20 cellular contexts compared by ENCODE assay signal in the genomic region with DNA sequence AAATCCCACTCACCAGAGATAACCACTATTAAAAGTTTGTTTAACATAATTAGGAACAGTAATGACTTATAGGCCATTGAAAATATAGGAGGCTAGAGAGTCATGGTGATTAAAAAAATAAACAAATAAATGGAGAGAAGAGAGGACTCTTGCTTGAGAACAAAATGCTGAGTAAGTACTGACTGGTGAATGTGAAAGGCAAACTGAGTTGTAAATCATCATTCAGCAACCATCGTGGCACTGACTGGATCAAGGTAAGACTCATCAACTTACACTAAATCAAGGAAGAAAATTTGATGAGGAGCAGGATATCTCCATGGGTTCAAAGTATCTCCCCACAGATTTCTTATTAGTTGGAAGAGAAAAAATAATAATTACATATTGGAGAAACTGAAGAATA. TPM values are rescaled to one million over a fixed set of nuclear protein-coding genes. Genes with fewer than 3 reads are reported as not detected.
A peak's percentile ranks its signal among the peaks of the same experiment; 100 is the strongest.
DNase-seq lines count a peak whose midpoint lies in the region; ATAC-seq, FAIRE-seq and TF ChIP-seq lines count a peak whose summit lies in the region.
"Had no signal": no experiment of that assay in that cellular context is flagged by ENCODE, and none has a peak within 500 bp of the region (broad histone marks: within the 10 kb centered on the region; RNA-seq: fewer than 3 reads in every experiment).

No MANE protein-coding gene starts in this region.

- TF ChIP-seq EP300 in gastroesophageal sphincter (IDR thresholded peaks at IDR 0.05), result no peak

- no peaks in the 10 kb centered on the region for H4K20me1 ChIP-seq in PC-3 (ENCODE audit: low read length)
- H4K20me1 ChIP-seq: BLaER1 had no signal

- H3K27ac ChIP-seq in PC-3 (ENCODE audit: low read length) (no peak overlapping the region), gastroesophageal sphincter (no peak overlapping the region)
- H3K27ac ChIP-seq: BLaER1, C4-2B had no signal

- intact Hi-C loops in PC-3 (cut with micrococcal nuclease), result no loop called here

- FAIRE-seq in urothelium cell line (lab: Jason Lieb, UNC), result no peak
- FAIRE-seq: D721Med, G401.6, H54 had no signal

- peaks cover 21% of the 10 kb centered on the region for H3K4me1 ChIP-seq in PC-3 (ENCODE audit: insufficient read depth, low read length)
- no peaks in the 10 kb centered on the region for H3K4me1 ChIP-seq in gastroesophageal sphincter
- H3K4me1 ChIP-seq: BLaER1, HAP-1 had no signal

- no peak for TF ChIP-seq POLR2A in gastroesophageal sphincter (IDR thresholded peaks at IDR 0.05)

- no peaks in the 10 kb centered on the region for H3K79me2 ChIP-seq in PC-3 (ENCODE audit: low read length)

- H3K9ac ChIP-seq in PC-3 (ENCODE audit: low read length), result no peak overlapping the region
- H3K9ac ChIP-seq: BLaER1 had no signal

- H3K4me3 ChIP-seq in PC-3 (ENCODE audit: low read length) (no peak overlapping the region), epithelial cell of esophagus (ENCODE audit: low read length) (no peak overlapping the region), gastroesophageal sphincter (no peak overlapping the region)
- H3K4me3 ChIP-seq: BLaER1, HAP-1 had no signal

- no peak overlapping the region for H2AFZ ChIP-seq in PC-3 (ENCODE audit: low read length)

- POLR2A ChIA-PET in HEK293T (lab: Yijun Ruan, JAX), result no interaction called here
- POLR2A ChIA-PET in PC-3 (lab: Charles Lee; ENCODE audit: unreplicated experiment), result no interaction called here

- ATAC-seq in PC-3 (peak; percentile 43), gastroesophageal sphincter (no peak), omental fat pad (ENCODE audit: low FRiP score) (no peak)
- ATAC-seq: CD8-positive, alpha-beta T cell had no signal

- H3K27me3 ChIP-seq in PC-3 (ENCODE audit: low read length), result no peaks in the 10 kb centered on the region
- peaks cover 6% of the 10 kb centered on the region for H3K27me3 ChIP-seq in gastroesophageal sphincter
- H3K27me3 ChIP-seq: BLaER1 had no signal

- H3K9me2 ChIP-seq in PC-3 (replicated peaks; ENCODE audit: low read length), result no peaks in the 10 kb centered on the region

- in situ Hi-C loops in Caki2 (cut with HindIII; ENCODE audit: low pct_unique_long_range_greater_than_20kb, low sequenced_read_pairs), result no loop called here

- peaks cover 4% of the 10 kb centered on the region for H3F3A ChIP-seq in PC-3 (ENCODE audit: low read length, unreplicated experiment)

- 63 to 78% methylated on average over 1 of the region's 1 CpG for WGBS in gastroesophageal sphincter (ENCODE audit: low coverage in 1 of 2), 2 donors

- TF ChIP-seq CTCF in PC-3 (conservative IDR thresholded peaks at IDR 0.05; ENCODE audit: low read depth, low read length) (no peak), epithelial cell of esophagus (IDR thresholded peaks at IDR 0.05; ENCODE audit: insufficient read depth, low read depth, low read length, missing control alignments) (no peak), gastroesophageal sphincter (IDR thresholded peaks at IDR 0.05) (no peak), omental fat pad (IDR thresholded peaks at IDR 0.05) (no peak)

- H3K36me3 ChIP-seq in PC-3 (ENCODE audit: low read depth, low read length) (no peaks in the 10 kb centered on the region), gastroesophageal sphincter (no peaks in the 10 kb centered on the region)
- H3K36me3 ChIP-seq: BLaER1, HAP-1 had no signal

- DNase-seq in Caki2 (ENCODE audit: low read depth) (peak; percentile 55), HEK293T (ENCODE audit: extremely low spot score) (no peak), PC-3 (peak; percentile 38), epithelial cell of esophagus (ENCODE audit: low read depth) (peak; percentile 23), urothelium cell line (ENCODE audit: low spot score) (no peak), omental fat pad (ENCODE audit: low spot score) (no peak)
- no peak for DNase-seq in stimulated activated CD4-positive, alpha-beta T cell treated with anti-CD3 and anti-CD28 coated beads, Interleukin-4, amount 100 ng/mL, for 24 hours
- DNase-seq: Caco-2; CD4-positive, CD25-positive, alpha-beta regulatory T cell; CD8-positive, alpha-beta T cell; DMS 273 treated with DMSO at 0.1 percent for 48 hours; DND-41; GOT3 had no signal

- no peaks in the 10 kb centered on the region for H3K9me3 ChIP-seq in PC-3 (ENCODE audit: low read length)
- no peaks in the 10 kb centered on the region for H3K9me3 ChIP-seq in gastroesophageal sphincter
- H3K9me3 ChIP-seq: BLaER1, Caco-2, HAP-1 had no signal

- BruUV-seq in PC-3 (replicated peaks; lab: Mats Ljungman, UMichigan), result no TSS peak

- CTCF ChIA-PET in HEK293T (lab: Yijun Ruan, JAX) (no interaction called here), PC-3 (lab: Charles Lee) (no interaction called here)

- H3K4me2 ChIP-seq in PC-3 (ENCODE audit: low read length), result no peak overlapping the region
- H3K4me2 ChIP-seq: BLaER1 had no signal

TF ChIP-seq in HEK293T, 16 proteins besides CTCF, POLR2A, EP300 and RAD21:
- TF ChIP-seq, protein P1, sequence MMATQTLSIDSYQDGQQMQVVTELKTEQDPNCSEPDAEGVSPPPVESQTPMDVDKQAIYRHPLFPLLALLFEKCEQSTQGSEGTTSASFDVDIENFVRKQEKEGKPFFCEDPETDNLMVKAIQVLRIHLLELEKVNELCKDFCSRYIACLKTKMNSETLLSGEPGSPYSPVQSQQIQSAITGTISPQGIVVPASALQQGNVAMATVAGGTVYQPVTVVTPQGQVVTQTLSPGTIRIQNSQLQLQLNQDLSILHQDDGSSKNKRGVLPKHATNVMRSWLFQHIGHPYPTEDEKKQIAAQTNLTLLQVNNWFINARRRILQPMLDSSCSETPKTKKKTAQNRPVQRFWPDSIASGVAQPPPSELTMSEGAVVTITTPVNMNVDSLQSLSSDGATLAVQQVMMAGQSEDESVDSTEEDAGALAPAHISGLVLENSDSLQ (IDR thresholded peaks at IDR 0.05), result peak; percentile 58
- TF ChIP-seq SUZ12 (IDR thresholded peaks at IDR 0.05), result no peak

RNA-seq across cellular contexts. Expression of a gene that starts 14.1 kb away (rescaled TPM):
- total RNA-seq in Caki2 (2014; rRNA removed; shearing (Covaris generic); ENCODE audit: low replicate concordance), result 259 and 280 TPM in 2 replicates
- 85.9 and 104 TPM in 2 replicates for total RNA-seq in PC-3 (2014; rRNA removed)
- 100 to 1,000 TPM; 283 to 649 (median 523) TPM for total RNA-seq in gastroesophageal sphincter
- 100 to 1,000 TPM; 281 to 567 (median 448) TPM for total RNA-seq in omental fat pad

Comparison
In these comparisons a context has a peak if more than half of its experiments do, and no peak if none do; other contexts are left out.
1. DNase-seq: peak in Caki2 (single experiment), PC-3 (single experiment) and epithelial cell of esophagus (single experiment); none in HEK293T (single experiment), urothelium cell line (single experiment), omental fat pad (single experiment) and stimulated activated CD4-positive, alpha-beta T cell treated with anti-CD3 and anti-CD28 coated beads, Interleukin-4, amount 100 ng/mL, for 24 hours (single experiment).